Comparison of ENCODE assay signal across 9 cellular contexts in genomic region chr7:99643464-99643863, GRCh38. TPM values are rescaled to one million over a fixed set of nuclear protein-coding genes. Genes with fewer than 3 reads are reported as not detected.
"Had no signal": no experiment of that assay in that cellular context is flagged by ENCODE, and none has a peak within 500 bp of the region (broad histone marks: within the 10 kb centered on the region; RNA-seq: fewer than 3 reads in every experiment).

No MANE protein-coding gene starts in this region.

- ATAC-seq: HCT116 had no signal

- H2AFZ ChIP-seq: GM23248 had no signal

- H3K9me3 ChIP-seq: HAP-1 had no signal

- H3K4me3 ChIP-seq: GM23248, HAP-1 had no signal

- H3K27ac Mint-ChIP-seq: HFFc6 had no signal

- H3K27ac ChIP-seq: GM23248 had no signal

- H3K4me1 ChIP-seq: HAP-1 had no signal

- DNase-seq: GM23248, GOT3, H7, HFFc6 had no signal

- FAIRE-seq: HTR-8/SVneo had no signal

- H3K9ac ChIP-seq: GM23248 had no signal

- H3K9me3 Mint-ChIP-seq: HFFc6 had no signal

- H3K4me3 Mint-ChIP-seq: HFFc6 had no signal

RNA-seq across cellular contexts. Expression of gene CYP3A5, which starts 36.3 kb away (rescaled TPM):
- total RNA-seq: GM23248, H4, IMR-90 had no signal
- polyA plus RNA-seq: IMR-90 had no signal

RNA-seq across cellular contexts. Expression of gene TMEM225B, which starts 45.4 kb away (rescaled TPM):
- total RNA-seq: GM23248 had no signal
